ENCODE assay signal across 24 cellular contexts in the genomic region with DNA sequence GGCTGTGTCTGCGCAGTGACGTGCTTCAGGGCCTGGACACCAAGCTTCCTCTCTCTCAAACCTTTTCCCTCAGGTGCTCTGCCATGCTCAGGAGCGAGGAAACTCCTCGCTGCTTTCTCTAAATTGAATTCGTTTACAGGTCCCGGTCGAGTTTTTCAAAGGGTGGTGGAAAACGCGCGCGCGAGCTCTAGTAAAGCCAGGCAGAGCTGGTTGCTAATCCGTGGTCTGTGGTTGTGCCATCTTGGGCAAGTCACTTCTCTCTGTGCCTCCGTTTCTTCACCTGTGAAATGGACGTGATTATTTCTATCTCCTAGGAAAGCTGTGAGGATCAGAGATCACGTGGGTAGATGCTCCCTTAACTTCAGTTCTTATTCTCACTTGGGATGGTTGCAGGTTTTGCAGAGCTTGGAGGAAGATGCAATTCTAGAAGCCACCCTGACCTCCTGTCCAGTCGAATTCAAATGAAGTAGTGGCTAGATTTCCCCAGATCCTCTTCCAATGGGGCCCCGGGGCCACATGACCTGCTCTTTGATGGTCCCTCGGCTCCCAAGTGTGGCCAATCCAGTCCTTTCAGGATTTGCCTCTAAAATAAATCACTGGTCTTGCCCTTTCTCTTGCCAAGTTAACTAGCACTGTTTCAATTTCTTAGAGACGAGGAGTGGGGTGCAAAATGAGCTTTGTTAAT. TPM values are rescaled to one million over a fixed set of nuclear protein-coding genes. Genes with fewer than 3 reads are reported as not detected.
A peak's percentile ranks its signal among the peaks of the same experiment; 100 is the strongest.
DNase-seq lines count a peak whose midpoint lies in the region; ATAC-seq, FAIRE-seq and TF ChIP-seq lines count a peak whose summit lies in the region.
"Had no signal": no experiment of that assay in that cellular context is flagged by ENCODE, and none has a peak within 500 bp of the region (broad histone marks: within the 10 kb centered on the region; RNA-seq: fewer than 3 reads in every experiment).

No MANE protein-coding gene starts in this region.

- 33% methylated on average over 14 of the region's 20 CpGs for WGBS in K562 (ENCODE audit: insufficient coverage, low coverage, missing lambda C conversion rate)
- no CpG with 5 or more reads among the region's 20 CpGs for WGBS in mesendoderm (ENCODE audit: extremely low coverage, insufficient coverage, low lambda C conversion rate)

- H3K9me3 ChIP-seq in cardiac muscle cell (ENCODE audit: low read depth) (no peaks in the 10 kb centered on the region), right atrium auricular region (no peaks in the 10 kb centered on the region), K562 (replicated peaks; ENCODE audit: control insufficient read depth, insufficient read depth, low read depth, low read length) (no peaks in the 10 kb centered on the region), upper lobe of right lung (no peaks in the 10 kb centered on the region)
- H3K9me3 ChIP-seq: esophagus squamous epithelium, gastroesophageal sphincter, neutrophil had no signal

- H3K79me2 ChIP-seq in K562 (ENCODE audit: control insufficient read depth, insufficient read depth, low read length) (no peaks in the 10 kb centered on the region), mesendoderm (ENCODE audit: control insufficient read depth, insufficient read depth, low read length) (no peaks in the 10 kb centered on the region)

- H3K79me1 ChIP-seq in mesendoderm (ENCODE audit: low read length): no peaks in the 10 kb centered on the region

- ATAC-seq in K562 (no peak), upper lobe of right lung (no peak)
- ATAC-seq: effector memory CD8-positive, alpha-beta T cell; gastroesophageal sphincter; left colon had no signal

- 0 out of 2 replicates have a peak, but pooled peaks cover under 1% of the 10 kb centered on the region for H4K20me1 ChIP-seq in K562 (replicated peaks; ENCODE audit: control insufficient read depth, insufficient read depth, low read length)

- H3K18ac ChIP-seq in mesendoderm (ENCODE audit: low read length): no peak overlapping the region

- H4K8ac ChIP-seq in mesendoderm (ENCODE audit: low read depth, low read length): no peak overlapping the region

- intact Hi-C loops in K562 (cut with micrococcal nuclease): no loop called here
- intact Hi-C loops in upper lobe of right lung (cut with DNase I): no loop called here

- POLR2A ChIA-PET in K562 (lab: Yijun Ruan, JAX): interaction anchor here (0.5 to 1.3 kb wide), 4 partner anchors 10 to 40 kb away, joined by 3 to 4 read pairs (median 4); no protein-coding TSS in a partner anchor

- peak; percentile 48 for FAIRE-seq in K562 (lab: Jason Lieb, UNC)
- FAIRE-seq: colon, GM12891 had no signal

- H3K36me3 ChIP-seq in cardiac muscle cell (no peaks in the 10 kb centered on the region), right atrium auricular region (no peaks in the 10 kb centered on the region), K562 (ENCODE audit: control insufficient read depth, insufficient read depth, low read length) (no peaks in the 10 kb centered on the region), mesendoderm (ENCODE audit: control insufficient read depth, insufficient read depth, low read length) (no peaks in the 10 kb centered on the region), upper lobe of right lung (no peaks in the 10 kb centered on the region)
- H3K36me3 ChIP-seq: esophagus squamous epithelium, gastroesophageal sphincter, neutrophil had no signal

- H2BK15ac ChIP-seq in mesendoderm (replicated peaks; ENCODE audit: low read depth): no peak overlapping the region

- no peak overlapping the region for H3K56ac ChIP-seq in mesendoderm (ENCODE audit: low read length)

- no peak overlapping the region for H2BK120ac ChIP-seq in mesendoderm (ENCODE audit: low read depth, low read length)

- TSS peak; percentile 81 for BruUV-seq in K562 (replicated peaks; lab: Mats Ljungman, UMichigan)

- no peak overlapping the region for H3K4ac ChIP-seq in mesendoderm (ENCODE audit: low read depth, low read length)

- TF ChIP-seq CTCF in cardiac muscle cell (IDR thresholded peaks at IDR 0.05; ENCODE audit: low read depth, low read length) (no peak), right atrium auricular region (IDR thresholded peaks at IDR 0.05) (no peak), K562 (IDR thresholded peaks at IDR 0.05 in 2 of 3, conservative IDR thresholded peaks at IDR 0.05 in 1 of 3; ENCODE audit: insufficient read depth in 2 of 3, low read depth in 1 of 3, low read length in 3 of 3) (no peak), upper lobe of right lung (IDR thresholded peaks at IDR 0.05) (no peak)

- H3K23ac ChIP-seq in mesendoderm (ENCODE audit: low read length): no peak overlapping the region

- CTCF ChIA-PET in K562 (lab: Yijun Ruan, JAX; ENCODE audit: low intra/inter-chr PET ratio): interaction anchor here (0.6 to 1.1 kb wide), 2 partner anchors 29 to 227 kb away, joined by 3 read pairs; no protein-coding TSS in a partner anchor

- H3K4me1 ChIP-seq in cardiac muscle cell (ENCODE audit: low read depth) (no peaks in the 10 kb centered on the region), right atrium auricular region (peaks cover 0 to 32% of the 10 kb centered on the region in 2 donors), K562 (replicated peaks in 1 of 2; ENCODE audit: control insufficient read depth in 2 of 2, insufficient read depth in 2 of 2, low read length in 2 of 2) (peaks cover 21 to 29% of the 10 kb centered on the region in 2 experiments), mesendoderm (ENCODE audit: control insufficient read depth, low read depth, low read length) (no peaks in the 10 kb centered on the region), upper lobe of right lung (peaks cover 10% of the 10 kb centered on the region)

- H3K9ac ChIP-seq in K562 (ENCODE audit: insufficient read depth in 1 of 2, low read depth in 2 of 2, low read length in 2 of 2) (peak overlapping the region; percentile 9 to 87; a peak in 3 of 4 replicates), mesendoderm (ENCODE audit: low read length) (no peak overlapping the region)

- no peak for DNase-seq in cardiac muscle cell (ENCODE audit: low read depth in 1 of 2, low spot score in 1 of 2)
- DNase-seq in right atrium auricular region (ENCODE audit: low spot score): no peak
- DNase-seq in K562 (ENCODE audit: extremely low read depth in 1 of 4, low spot score in 3 of 4): no peak
- DNase-seq in mesendoderm: no peak
- peak; percentile 33 for DNase-seq in upper lobe of right lung
- DNase-seq in GDM1 (lab: John Stamatoyannopoulos, UW): no peak
- no peak for DNase-seq in SHP77 (lab: John Stamatoyannopoulos, UW)
- DNase-seq in NCI-H69 (lab: John Stamatoyannopoulos, UW): no peak
- DNase-seq: activated CD4-positive, alpha-beta T cell treated with anti-CD3 and anti-CD28 coated beads for 48 hours; activated naive CD8-positive, alpha-beta T cell treated with anti-CD3 and anti-CD28 coated beads for 36 hours; DMS79; effector memory CD8-positive, alpha-beta T cell; esophagus squamous epithelium; Karpas-422; left colon; midbrain; NCI-H187 treated with DMSO at 0.1 percent for 48 hours; Right ventricle myocardium superior; stimulated activated CD4-positive, alpha-beta T cell treated with anti-CD3 and anti-CD28 coated beads, Interleukin-4, amount 100 ng/mL, for 4 hours; trophoblast cell had no signal

- H3K27me3 ChIP-seq in cardiac muscle cell: peaks cover 100% of the 10 kb centered on the region
- H3K27me3 ChIP-seq in right atrium auricular region: peaks cover 20 to 21% of the 10 kb centered on the region in 2 donors
- peaks cover 11 to 49% of the 10 kb centered on the region in 2 experiments; a peak in 4 of 5 replicates for H3K27me3 ChIP-seq in K562 (ENCODE audit: control insufficient read depth in 2 of 2, insufficient read depth in 2 of 2, low read length in 2 of 2)
- H3K27me3 ChIP-seq in mesendoderm (ENCODE audit: insufficient read depth, low read length, poor library complexity): peaks cover 93% of the 10 kb centered on the region
- H3K27me3 ChIP-seq in upper lobe of right lung: peaks cover 100% of the 10 kb centered on the region

- no peak for TF ChIP-seq RAD21 in K562 (CRISPR knock-in tag; conservative IDR thresholded peaks at IDR 0.05 in 1 of 2, IDR thresholded peaks at IDR 0.05 in 1 of 2)

- H3K4me3 ChIP-seq in cardiac muscle cell: peak overlapping the region; percentile 18
- H3K4me3 ChIP-seq in right atrium auricular region: no peak overlapping the region
- peak overlapping the region; percentile 14; the same call in 1 of the 2 replicates for H3K4me3 ChIP-seq in K562
- H3K4me3 ChIP-seq in mesendoderm (ENCODE audit: low read length): no peak overlapping the region
- H3K4me3 ChIP-seq in upper lobe of right lung: no peak overlapping the region
- H3K4me3 ChIP-seq: esophagus squamous epithelium, gastroesophageal sphincter had no signal

- peak overlapping the region; percentile 82 for H2AFZ ChIP-seq in K562 (ENCODE audit: low read depth, low read length)

- no peak for TF ChIP-seq EP300 in K562 (IDR thresholded peaks at IDR 0.05; ENCODE audit: low read length)

- H3K27ac ChIP-seq in cardiac muscle cell (no peak overlapping the region), right atrium auricular region (no peak overlapping the region), K562 (ENCODE audit: extremely low read depth, low read depth, low read length) (no peak overlapping the region; the same call in 2 of the 3 replicates), mesendoderm (ENCODE audit: low read depth, low read length) (no peak overlapping the region), upper lobe of right lung (no peak overlapping the region)
- H3K27ac ChIP-seq: esophagus squamous epithelium, gastroesophageal sphincter, neutrophil had no signal

- in situ Hi-C loops in K562 (cut with MboI): no loop called here

- no peak overlapping the region for H2AK5ac ChIP-seq in mesendoderm (ENCODE audit: low read length)

- no peak overlapping the region for H4K5ac ChIP-seq in mesendoderm (ENCODE audit: low read length)

- peak overlapping the region; percentile 61 for H3K4me2 ChIP-seq in K562 (ENCODE audit: insufficient read depth, low read length)
- peak overlapping the region; percentile 4 for H3K4me2 ChIP-seq in mesendoderm (ENCODE audit: low read length)

- no peak overlapping the region for H2BK5ac ChIP-seq in mesendoderm (ENCODE audit: low read length)

- TF ChIP-seq POLR2A in K562 (conservative IDR thresholded peaks at IDR 0.05): no peak

- no peaks in the 10 kb centered on the region for H3K9me1 ChIP-seq in K562 (ENCODE audit: control insufficient read depth, insufficient read depth, low read length)

RNA-seq across cellular contexts. Expression of gene ALX4, which starts 10.5 kb away (rescaled TPM):
- 0.15 and 0.18 TPM in 2 replicates for total RNA-seq in cardiac muscle cell
- polyA plus RNA-seq in cardiac muscle cell: not detected in 2 replicates
- under 1 TPM in 1 of 2 donors, not detected in 1; 0.07 TPM for total RNA-seq in right atrium auricular region
- 0.11 and 0.35 TPM in 2 replicates for total RNA-seq in K562 (2011; cell fraction: chromatin; rRNA removed; ENCODE audit: low replicate concordance)
- 0.13 and 0.33 TPM in 2 replicates for total RNA-seq in K562 (2011; cell fraction: nucleolus; rRNA removed)
- 0.15 and 0.31 TPM in 2 replicates for total RNA-seq in K562 (2011; cell fraction: nucleoplasm; rRNA removed)
- 0.65 and 1.0 TPM in 2 replicates for total RNA-seq in K562 (2014; rRNA removed)
- 0.22 and 0.33 TPM in 2 replicates for total RNA-seq in K562 (2014; rRNA removed; fragmentation: Illumina TruSeq; extraction: Trizol)
- 0.60 and 0.62 TPM in 2 replicates for total RNA-seq in K562 (2015; rRNA removed; fragmentation: Illumina TruSeq; extraction: Trizol)
- total RNA-seq in K562 (2021): 1.1 and 1.2 TPM in 2 replicates
- 0.14 and 0.81 TPM in 2 replicates for polyA plus RNA-seq in K562 (2011; rRNA removed)
- polyA plus RNA-seq in K562 (2011; cell fraction: cytosol; rRNA removed): 0.30 and 0.59 TPM in 2 replicates
- 0.44 and 0.91 TPM in 2 replicates for polyA plus RNA-seq in K562 (2011; cell fraction: nucleus; rRNA removed)
- 0.89 and 1.6 TPM in 2 replicates for polyA plus RNA-seq in K562 (2012)
- polyA plus RNA-seq in K562 (2014; fragmentation: Illumina TruSeq; extraction: Trizol): 0.64 and 0.78 TPM in 2 replicates
- polyA plus RNA-seq in K562 (2014; fragmentation: Nextera tagmentation; extraction: Ambion mirVana): under 1 TPM; 0.07 to 0.13 TPM
- 0.23 and 0.51 TPM in 2 replicates for polyA plus RNA-seq in K562 (2014; rRNA removed)
- polyA minus RNA-seq in K562 (2011; rRNA and poly(A)+ RNA removed): 0.21 and 0.99 TPM in 2 replicates
- 0.48 and 1.8 TPM in 2 replicates for polyA minus RNA-seq in K562 (2011; cell fraction: cytosol; rRNA and poly(A)+ RNA removed)
- polyA minus RNA-seq in K562 (2011; cell fraction: nucleus; rRNA and poly(A)+ RNA removed): 0.40 and 1.4 TPM in 2 replicates
- not detected for polyA plus RNA-seq in mesendoderm (2013, experiment 1 of 2)
- 0.01 TPM for polyA plus RNA-seq in mesendoderm (2013, experiment 2 of 2)
- total RNA-seq in upper lobe of right lung: not detected
- total RNA-seq: activated naive CD8-positive, alpha-beta T cell treated with anti-CD3 and anti-CD28 coated beads for 36 hours; esophagus squamous epithelium; left colon had no signal

Comparison
In these comparisons a context has a peak if more than half of its experiments do, and no peak if none do; other contexts are left out.
1. H3K4me3 ChIP-seq: peak in cardiac muscle cell (single experiment) and K562 (single experiment); none in right atrium auricular region (0 of 2), mesendoderm (single experiment) and upper lobe of right lung (single experiment).